14 cellular contexts compared by ENCODE assay signal in the genomic region with DNA sequence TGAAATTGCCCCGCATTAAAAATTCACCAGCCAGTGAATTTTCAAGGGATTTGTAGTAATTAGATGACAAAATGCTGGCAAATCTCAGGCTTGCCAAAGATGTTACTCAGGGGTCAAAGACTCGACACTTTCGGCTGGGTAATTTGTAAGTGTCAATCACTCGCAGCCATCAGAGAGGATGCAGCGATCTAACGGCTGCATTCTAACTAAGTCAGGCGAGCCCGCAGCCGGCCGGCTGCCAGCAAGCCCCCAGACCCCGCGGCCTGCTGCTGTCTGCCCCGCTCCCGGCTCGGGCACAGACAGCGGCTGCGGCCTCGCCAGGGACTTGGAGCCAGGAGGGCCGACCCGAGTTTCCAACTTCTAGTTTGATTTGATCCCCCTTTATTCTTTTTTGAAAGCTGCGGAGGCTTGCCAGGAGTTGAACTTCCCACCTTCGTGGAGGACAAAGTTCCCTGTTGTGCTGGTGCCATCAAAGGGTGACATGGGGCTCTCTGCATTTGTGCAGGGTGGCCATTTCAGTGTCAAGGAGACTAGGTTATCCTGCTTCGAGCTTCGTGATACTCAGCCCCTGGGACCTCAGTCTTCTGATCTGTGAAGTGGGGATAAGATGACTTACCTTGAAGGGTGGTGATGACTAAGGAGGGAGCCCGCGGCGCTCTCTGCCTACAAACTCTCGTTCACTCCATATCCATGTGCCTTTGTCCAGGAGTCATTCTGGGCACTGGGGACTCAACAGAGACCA.
DNase-seq lines count a peak whose midpoint lies in the region; FAIRE-seq and TF ChIP-seq lines count a peak whose summit lies in the region.
"Had no signal": no experiment of that assay in that cellular context is flagged by ENCODE, and none has a peak within 500 bp of the region (broad histone marks: within the 10 kb centered on the region; RNA-seq: fewer than 3 reads in every experiment).

No MANE protein-coding gene starts in this region.

- H4K5ac ChIP-seq in H1 (ENCODE audit: insufficient read length, low read depth, low read length): no peak overlapping the region

- TF ChIP-seq POLR2A in H1 (IDR thresholded peaks at IDR 0.05; ENCODE audit: control extremely low read depth in 1 of 2, low read depth in 2 of 2, low read length in 2 of 2): no peak

- H2BK120ac ChIP-seq in H1 (replicated peaks; ENCODE audit: low read depth, low read length): no peak overlapping the region

- peak overlapping the region; percentile 67 for H3K4me2 ChIP-seq in BLaER1
- H3K4me2 ChIP-seq in H1 (ENCODE audit: insufficient read depth in 1 of 2, low read depth in 2 of 2, low read length in 2 of 2): no peak overlapping the region
- H3K4me2 ChIP-seq in osteoblast (ENCODE audit: insufficient read depth, low read length): no peak overlapping the region

- no peaks in the 10 kb centered on the region for H3K23me2 ChIP-seq in H1 (ENCODE audit: low read depth, low read length)

- H3K36me3 ChIP-seq in BLaER1 (no peaks in the 10 kb centered on the region), H7 (replicated peaks; ENCODE audit: control insufficient read depth, insufficient read depth, low read length) (no peaks in the 10 kb centered on the region), H1 (ENCODE audit: control insufficient read depth in 2 of 4, insufficient read depth in 4 of 4, low read length in 3 of 4) (no peaks in the 10 kb centered on the region), osteoblast (ENCODE audit: insufficient read depth, low read length) (no peaks in the 10 kb centered on the region), colonic mucosa (no peaks in the 10 kb centered on the region)

- H3K9ac ChIP-seq in BLaER1 (no peak overlapping the region), H1 (replicated peaks in 1 of 4; ENCODE audit: extremely low read depth in 1 of 4, low read depth in 3 of 4, low read length in 3 of 4) (no peak overlapping the region), colonic mucosa (ENCODE audit: low read depth in 2 of 2, low read length in 2 of 2) (no peak overlapping the region)

- WGBS in H1 (ENCODE audit: extremely low coverage in 1 of 2, insufficient coverage in 1 of 2, insufficient read length in 1 of 2, insufficient replicate concordance in 2 of 2, low coverage in 1 of 2, low lambda C conversion rate in 2 of 2, missing lambda C conversion rate in 1 of 2), 2 experiments: 92% methylated on average over 28 of the region's 28 CpGs; no CpG with 5 or more reads in 1 of the 2 experiments

- no peaks in the 10 kb centered on the region for H3K79me1 ChIP-seq in H1 (ENCODE audit: low read depth, low read length)

- H3K79me2 ChIP-seq in H1 (ENCODE audit: control insufficient read depth in 1 of 2, insufficient read depth in 2 of 2, low read length in 2 of 2) (no peaks in the 10 kb centered on the region), osteoblast (ENCODE audit: insufficient read depth, low read length) (no peaks in the 10 kb centered on the region)

- H3K4me1 ChIP-seq in BLaER1 (peaks cover 47% of the 10 kb centered on the region), H1 (replicated peaks in 1 of 4; ENCODE audit: control insufficient read depth in 3 of 4, insufficient read depth in 4 of 4, low read length in 3 of 4) (peaks cover 0 to 3% (median 0%) of the 10 kb centered on the region in 4 experiments; a peak in 3 of 7 replicates), osteoblast (ENCODE audit: insufficient read depth, low read length) (no peaks in the 10 kb centered on the region), colonic mucosa (no peaks in the 10 kb centered on the region)

- peak overlapping the region; percentile 45; the same call in 1 of the 2 replicates for H4K8ac ChIP-seq in H1 (ENCODE audit: extremely low read depth, insufficient read depth, low read length)

- FAIRE-seq in H1 (lab: Jason Lieb, UNC): no peak

- TF ChIP-seq EP300 in H1 (IDR thresholded peaks at IDR 0.05; ENCODE audit: borderline replicate concordance in 1 of 2, low read depth in 2 of 2, low read length in 2 of 2): no peak

- no peak for TF ChIP-seq RAD21 in H1 (IDR thresholded peaks at IDR 0.05 in 1 of 2, conservative IDR thresholded peaks at IDR 0.05 in 1 of 2; ENCODE audit: low read depth in 2 of 2, low read length in 2 of 2)

- no peak overlapping the region for H3K18ac ChIP-seq in H1 (ENCODE audit: extremely low read depth, low read length)

- H3K27me3 ChIP-seq in BLaER1: peaks cover 21% of the 10 kb centered on the region; the same call in 1 of the 2 replicates
- no peaks in the 10 kb centered on the region for H3K27me3 ChIP-seq in H7 (ENCODE audit: control insufficient read depth, insufficient read depth, low read length)
- no peaks in the 10 kb centered on the region for H3K27me3 ChIP-seq in H1 (replicated peaks in 1 of 4; ENCODE audit: control insufficient read depth in 3 of 4, extremely low read depth in 1 of 4, insufficient read depth in 3 of 4, low read length in 3 of 4)
- H3K27me3 ChIP-seq in osteoblast (ENCODE audit: insufficient read depth, low read length): peaks cover 7% of the 10 kb centered on the region
- H3K27me3 ChIP-seq in colonic mucosa: no peaks in the 10 kb centered on the region

- H2BK5ac ChIP-seq in H1 (ENCODE audit: low read depth, low read length): no peak overlapping the region

- CTCF ChIA-PET in H1 (lab: Charles Lee; ENCODE audit: partially characterized antibody): interaction anchor here (1.1 to 2.3 kb wide), 3 partner anchors 10 to 13 kb away, joined by 3 to 7 read pairs (median 7); no protein-coding TSS in a partner anchor

- POLR2A ChIA-PET in H1 (lab: Charles Lee; ENCODE audit: partially characterized antibody): interaction anchor here (2.6 kb wide), 1 partner anchor 9 kb away, joined by 5 read pairs; no protein-coding TSS in a partner anchor

- H2AFZ ChIP-seq in H1 (ENCODE audit: low read length) (no peak overlapping the region), osteoblast (ENCODE audit: low read length) (no peak overlapping the region)

- H3K56ac ChIP-seq in H1 (replicated peaks; ENCODE audit: insufficient read length, low read depth, low read length): no peak overlapping the region

- H2BK15ac ChIP-seq in H1 (ENCODE audit: low read length): no peak overlapping the region

- TF ChIP-seq CTCF in H1 (IDR thresholded peaks at IDR 0.05; ENCODE audit: control extremely low read depth in 1 of 3, insufficient read depth in 1 of 3, low read depth in 1 of 3, low read length in 3 of 3) (no peak), osteoblast (IDR thresholded peaks at IDR 0.05; ENCODE audit: extremely low read depth, low read depth, low read length) (no peak), colonic mucosa (IDR thresholded peaks at IDR 0.05) (no peak)

- H3K4ac ChIP-seq in H1 (replicated peaks; ENCODE audit: insufficient read length, low read depth, low read length): no peak overlapping the region

- H3K23ac ChIP-seq in H1 (ENCODE audit: insufficient read length): no peak overlapping the region

- peak; percentile 48 for DNase-seq in H7
- no peak for DNase-seq in H1 (ENCODE audit: low read depth in 1 of 2, low spot score in 2 of 2)
- DNase-seq in osteoblast (ENCODE audit: insufficient read length, low spot score, missing footprints): peak; percentile 90
- DNase-seq in colonic mucosa: no peak
- DNase-seq in DMS53 (lab: John Stamatoyannopoulos, UW): no peak
- no peak for DNase-seq in EL
- DNase-seq: AML-193, GF-D8, NCI-H1105, NCI-H446 treated with DMSO at 0.1 percent for 48 hours, NCI-H69, SW 1271 had no signal

- no peak overlapping the region for H3K4me3 ChIP-seq in BLaER1
- H3K4me3 ChIP-seq in H7 (ENCODE audit: insufficient read depth, low read depth, low read length): no peak overlapping the region
- no peak overlapping the region for H3K4me3 ChIP-seq in H1 (ENCODE audit: extremely low read depth in 1 of 4, insufficient read depth in 2 of 4, low read depth in 3 of 4, low read length in 4 of 4)
- H3K4me3 ChIP-seq in osteoblast (ENCODE audit: insufficient read depth, low read length): no peak overlapping the region
- H3K4me3 ChIP-seq in colonic mucosa: no peak overlapping the region

- H4K20me1 ChIP-seq in BLaER1 (no peaks in the 10 kb centered on the region; the same call in 1 of the 2 replicates), H1 (replicated peaks in 1 of 2; ENCODE audit: control insufficient read depth in 1 of 2, insufficient read depth in 2 of 2, low read length in 2 of 2) (no peaks in the 10 kb centered on the region), osteoblast (ENCODE audit: insufficient read depth, low read length) (no peaks in the 10 kb centered on the region)

- H3K27ac ChIP-seq in BLaER1 (no peak overlapping the region), H1 (ENCODE audit: low read depth, low read length) (no peak overlapping the region), osteoblast (ENCODE audit: low read depth, low read length) (no peak overlapping the region), colonic mucosa (no peak overlapping the region)
- H3K27ac ChIP-seq: HL-60 had no signal

- no peak overlapping the region for H2AK5ac ChIP-seq in H1 (ENCODE audit: low read depth, low read length)

- H3K14ac ChIP-seq in H1 (ENCODE audit: insufficient read length): no peak overlapping the region

- H2BK20ac ChIP-seq in H1 (ENCODE audit: low read length): no peak overlapping the region

- H2BK12ac ChIP-seq in H1 (ENCODE audit: low read depth, low read length): no peak overlapping the region

- no peaks in the 10 kb centered on the region for H3K9me3 ChIP-seq in BLaER1
- H3K9me3 ChIP-seq in H1 (ENCODE audit: insufficient read depth in 2 of 2, low read depth in 1 of 2, low read length in 1 of 2): no peaks in the 10 kb centered on the region
- H3K9me3 ChIP-seq in osteoblast (ENCODE audit: low read depth, low read length): no peaks in the 10 kb centered on the region
- no peaks in the 10 kb centered on the region for H3K9me3 ChIP-seq in colonic mucosa

- no peak overlapping the region for H4K91ac ChIP-seq in H1 (replicated peaks; ENCODE audit: insufficient read length, low read length)

- intact Hi-C loops in colonic mucosa (cut with DNase I): no loop called here

TF ChIP-seq in H1, 55 proteins besides CTCF, POLR2A, EP300 and RAD21:
- TF ChIP-seq NANOG (IDR thresholded peaks at IDR 0.05; ENCODE audit: insufficient read depth, low read depth, low read length, poor library complexity, severe bottlenecking) (no peak), KDM1A (IDR thresholded peaks at IDR 0.05; ENCODE audit: borderline replicate concordance, low read length) (peak; percentile 72; the same call in 1 of the 2 replicates)

Comparison
In these comparisons a context has a peak if more than half of its experiments do, and no peak if none do; other contexts are left out.
1. DNase-seq: peak in H7 (single experiment) and osteoblast (single experiment); none in H1 (0 of 2), colonic mucosa (single experiment), DMS53 (single experiment) and EL (single experiment).